ENCODE assay signal across 11 cellular contexts in the genomic region with DNA sequence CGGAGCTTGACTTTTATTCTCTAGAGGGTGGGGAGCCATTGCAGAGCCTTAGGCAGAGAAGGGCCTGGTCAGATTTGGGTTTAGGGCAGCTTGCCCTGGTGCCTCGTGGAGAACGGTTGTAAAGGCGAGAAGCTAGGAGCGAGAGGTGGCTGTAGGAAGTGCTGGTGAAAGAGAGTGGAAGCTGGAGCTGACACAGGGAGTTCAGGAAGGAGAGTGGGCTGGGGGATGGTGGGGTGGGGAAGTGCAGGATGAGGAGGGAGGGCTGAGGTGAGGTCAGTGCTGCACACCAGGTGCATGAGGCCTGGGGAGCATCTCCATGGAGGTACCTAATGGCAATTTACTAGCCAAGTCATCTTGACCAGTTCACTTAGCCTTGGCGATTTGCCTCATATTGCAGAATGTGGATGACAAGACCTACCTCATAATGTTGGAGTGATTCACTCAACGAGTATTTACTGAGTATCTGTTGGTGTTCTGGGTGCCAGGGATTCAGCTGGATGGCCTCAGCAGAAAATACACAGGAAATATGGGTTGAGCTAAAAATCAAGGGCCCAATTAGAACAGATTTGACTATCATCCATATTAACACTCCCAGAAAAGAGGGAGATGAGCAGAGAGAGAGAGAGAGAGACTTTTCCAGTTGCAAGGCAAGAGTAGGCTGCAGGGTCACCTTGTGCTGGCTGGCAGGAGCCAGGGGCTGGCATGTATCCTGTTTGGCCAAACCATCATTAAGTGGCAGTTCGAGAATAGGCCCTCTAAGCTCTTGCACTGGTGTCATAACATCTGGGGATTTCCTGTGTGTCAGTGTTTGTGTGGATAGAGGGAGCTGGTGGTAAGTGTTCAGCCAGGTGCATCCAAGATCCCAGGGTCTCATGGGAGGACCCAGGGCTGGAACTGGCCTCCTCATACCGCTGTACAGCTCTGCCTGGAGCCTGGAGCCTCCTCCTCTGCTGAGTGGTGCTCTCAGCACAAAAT. TPM values are rescaled to one million over a fixed set of nuclear protein-coding genes. Genes with fewer than 3 reads are reported as not detected.
A peak's percentile ranks its signal among the peaks of the same experiment; 100 is the strongest.
DNase-seq lines count a peak whose midpoint lies in the region; ATAC-seq, FAIRE-seq and TF ChIP-seq lines count a peak whose summit lies in the region.
"Had no signal": no experiment of that assay in that cellular context is flagged by ENCODE, and none has a peak within 500 bp of the region (broad histone marks: within the 10 kb centered on the region; RNA-seq: fewer than 3 reads in every experiment).

No MANE protein-coding gene starts in this region.

- peak; percentile 89 for FAIRE-seq in bronchial epithelial cell (lab: Jason Lieb, UNC)
- FAIRE-seq: kidney had no signal

- no peak overlapping the region for H3K4me3 ChIP-seq in CD4-positive, CD25-positive, alpha-beta regulatory T cell (ENCODE audit: low read depth, low read length)
- H3K4me3 ChIP-seq in bronchial epithelial cell (ENCODE audit: low read depth, low read length) (no peak overlapping the region), hepatocyte (no peak overlapping the region)

- no peak overlapping the region for H3K4me2 ChIP-seq in hepatocyte

- ATAC-seq in CD4-positive, CD25-positive, alpha-beta regulatory T cell (ENCODE audit: low read depth in 2 of 2): no peak
- no peak for ATAC-seq in activated T-cell treated with anti-CD3 and anti-CD28 coated beads, Interleukin-2, amount 50 U/mL, for 72 hours (replicated peaks in 1 of 2)
- no peak for ATAC-seq in HG03039 (IDR thresholded peaks at IDR 0.05; ENCODE audit: unreplicated experiment)

- no peaks in the 10 kb centered on the region for H3K9me3 ChIP-seq in CD4-positive, CD25-positive, alpha-beta regulatory T cell (ENCODE audit: control insufficient read depth in 2 of 2, low read length in 2 of 2)
- H3K9me3 ChIP-seq in hepatocyte (ENCODE audit: low read depth): no peaks in the 10 kb centered on the region

- H4K20me1 ChIP-seq in hepatocyte (ENCODE audit: insufficient read depth, poor library complexity, severe bottlenecking): no peaks in the 10 kb centered on the region

- no peaks in the 10 kb centered on the region for H3K4me1 ChIP-seq in CD4-positive, CD25-positive, alpha-beta regulatory T cell (ENCODE audit: control insufficient read depth, insufficient read depth, low read length, poor library complexity, severe bottlenecking)
- no peaks in the 10 kb centered on the region for H3K4me1 ChIP-seq in hepatocyte (ENCODE audit: insufficient read depth)

- no peak overlapping the region for H3K4me3 Mint-ChIP-seq in CD4-positive, CD25-positive, alpha-beta regulatory T cell
- H3K4me3 Mint-ChIP-seq in activated T-cell treated with anti-CD3 and anti-CD28 coated beads, Interleukin-2, amount 50 U/mL, for 72 hours: no peak overlapping the region

- DNase-seq in CD4-positive, CD25-positive, alpha-beta regulatory T cell: peak in 1 of 3 donors; percentile 45
- peak; percentile 94 for DNase-seq in M059J (ENCODE audit: low read depth)
- DNase-seq in bronchial epithelial cell (ENCODE audit: low read depth): peak; percentile 88
- peak; percentile 29 to 79 for DNase-seq in lung microvascular endothelial cell (ENCODE audit: low read depth in 2 of 2)
- DNase-seq in hepatocyte (ENCODE audit: low spot score): no peak
- DNase-seq in activated T-cell treated with anti-CD3 and anti-CD28 coated beads, Interleukin-2, amount 50 U/mL, for 72 hours: no peak
- no peak for DNase-seq in CD1c-positive myeloid dendritic cell (ENCODE audit: extremely low spot score)
- DNase-seq: kidney; NCI-H345; stimulated activated CD8-positive, alpha-beta memory T cell treated with anti-CD3 and anti-CD28 coated beads, Interleukin-4, amount 100 ng/mL, for 48 hours had no signal

- peak overlapping the region; percentile 6 to 78 (median 8) for H3K27ac Mint-ChIP-seq in CD4-positive, CD25-positive, alpha-beta regulatory T cell
- no peak overlapping the region for H3K27ac Mint-ChIP-seq in activated T-cell treated with anti-CD3 and anti-CD28 coated beads, Interleukin-2, amount 50 U/mL, for 72 hours

- H3K4me1 Mint-ChIP-seq in CD4-positive, CD25-positive, alpha-beta regulatory T cell: peaks cover 0 to 32% (median 7%) of the 10 kb centered on the region in 4 donors
- H3K4me1 Mint-ChIP-seq in activated T-cell treated with anti-CD3 and anti-CD28 coated beads, Interleukin-2, amount 50 U/mL, for 72 hours (ENCODE audit: low read depth): peaks cover 5% of the 10 kb centered on the region

- no peak overlapping the region for H3K27ac ChIP-seq in CD4-positive, CD25-positive, alpha-beta regulatory T cell (ENCODE audit: insufficient read depth, low read length, poor library complexity, severe bottlenecking)
- no peak overlapping the region for H3K27ac ChIP-seq in hepatocyte

- H3K36me3 ChIP-seq in CD4-positive, CD25-positive, alpha-beta regulatory T cell (ENCODE audit: control insufficient read depth, insufficient read depth, low read length): no peaks in the 10 kb centered on the region
- H3K36me3 ChIP-seq in bronchial epithelial cell (ENCODE audit: control insufficient read depth, insufficient read depth, low read length) (no peaks in the 10 kb centered on the region), hepatocyte (replicated peaks; ENCODE audit: insufficient read depth, low read depth) (no peaks in the 10 kb centered on the region)

- H3K36me3 Mint-ChIP-seq in CD4-positive, CD25-positive, alpha-beta regulatory T cell: peaks cover 4% of the 10 kb centered on the region
- H3K36me3 Mint-ChIP-seq in activated T-cell treated with anti-CD3 and anti-CD28 coated beads, Interleukin-2, amount 50 U/mL, for 72 hours (ENCODE audit: insufficient read depth in 2 of 2): no peaks in the 10 kb centered on the region

- WGBS in hepatocyte (ENCODE audit: low lambda C conversion rate, missing lambda C conversion rate): 83% methylated on average over 9 of the region's 9 CpGs

- H2AFZ ChIP-seq in hepatocyte: no peak overlapping the region

- no peaks in the 10 kb centered on the region for H3K9me2 ChIP-seq in hepatocyte (replicated peaks; ENCODE audit: insufficient read depth)

- TF ChIP-seq CTCF in bronchial epithelial cell (IDR thresholded peaks at IDR 0.05; ENCODE audit: insufficient read depth, low read length, severe bottlenecking) (no peak), hepatocyte (IDR thresholded peaks at IDR 0.05; ENCODE audit: poor library complexity) (no peak)

- H3K9me3 Mint-ChIP-seq in CD4-positive, CD25-positive, alpha-beta regulatory T cell: no peaks in the 10 kb centered on the region
- no peaks in the 10 kb centered on the region for H3K9me3 Mint-ChIP-seq in activated T-cell treated with anti-CD3 and anti-CD28 coated beads, Interleukin-2, amount 50 U/mL, for 72 hours

- H3K79me2 ChIP-seq in hepatocyte: no peaks in the 10 kb centered on the region

- H3K27me3 Mint-ChIP-seq in CD4-positive, CD25-positive, alpha-beta regulatory T cell: no peaks in the 10 kb centered on the region
- no peaks in the 10 kb centered on the region for H3K27me3 Mint-ChIP-seq in activated T-cell treated with anti-CD3 and anti-CD28 coated beads, Interleukin-2, amount 50 U/mL, for 72 hours (ENCODE audit: low read depth)

- no peaks in the 10 kb centered on the region for H3K27me3 ChIP-seq in CD4-positive, CD25-positive, alpha-beta regulatory T cell (ENCODE audit: control insufficient read depth, insufficient read depth, low read length)
- H3K27me3 ChIP-seq in bronchial epithelial cell (ENCODE audit: control insufficient read depth, insufficient read depth, low read length) (no peaks in the 10 kb centered on the region), hepatocyte (no peaks in the 10 kb centered on the region)

RNA-seq across cellular contexts. Expression of gene CLDN5, which starts 44.4 kb away (rescaled TPM):
- total RNA-seq in CD4-positive, CD25-positive, alpha-beta regulatory T cell: 1.7 TPM
- 1 to 10 TPM in 3 of 4 donors, under 1 TPM in 1; 0.84 to 2.3 (median 1.7) TPM for polyA plus RNA-seq in CD4-positive, CD25-positive, alpha-beta regulatory T cell
- not detected in 2 replicates for total RNA-seq in M059J (2014; rRNA removed; shearing (Covaris generic))
- 0.38 and 2.4 TPM in 2 replicates for total RNA-seq in bronchial epithelial cell
- 533 and 904 TPM in 2 replicates for total RNA-seq in lung microvascular endothelial cell
- 4.9 and 8.9 TPM in 2 replicates for total RNA-seq in hepatocyte
- polyA plus RNA-seq in hepatocyte: 9.9 and 12.0 TPM in 2 replicates
- total RNA-seq in activated T-cell treated with anti-CD3 and anti-CD28 coated beads, Interleukin-2, amount 50 U/mL, for 72 hours: under 1 TPM; 0.30 to 0.36 TPM

Comparison
In these comparisons a context has a peak if more than half of its experiments do, and no peak if none do; other contexts are left out.
1. DNase-seq: peak in M059J (single experiment), bronchial epithelial cell (single experiment) and lung microvascular endothelial cell (2 of 2); none in hepatocyte (single experiment), activated T-cell treated with anti-CD3 and anti-CD28 coated beads, Interleukin-2, amount 50 U/mL, for 72 hours (0 of 2) and CD1c-positive myeloid dendritic cell (single experiment).
2. RNA of gene CLDN5, which starts 44.4 kb away (total RNA-seq): 533 to 904 TPM in lung microvascular endothelial cell; 4.9 to 8.9 TPM in hepatocyte, 0.38 to 2.4 TPM in bronchial epithelial cell, 1.7 TPM in CD4-positive, CD25-positive, alpha-beta regulatory T cell (single experiment), 0.30 to 0.36 TPM in activated T-cell treated with anti-CD3 and anti-CD28 coated beads, Interleukin-2, amount 50 U/mL, for 72 hours and not detected in M059J; every median in the first group is over 10 times any median in the second.